Comparison of ENCODE assay signal across 19 cellular contexts in genomic region chr7:51456471-51457060, GRCh38.
DNase-seq lines count a peak whose midpoint lies in the region; TF ChIP-seq lines count a peak whose summit lies in the region.
"Had no signal": no experiment of that assay in that cellular context is flagged by ENCODE, and none has a peak within 500 bp of the region (broad histone marks: within the 10 kb centered on the region; RNA-seq: fewer than 3 reads in every experiment).

No MANE protein-coding gene starts in this region.

- peaks cover 3% of the 10 kb centered on the region for H3K9me3 Mint-ChIP-seq in neural progenitor cell
- H3K9me3 Mint-ChIP-seq: CD4-positive, alpha-beta T cell; T-cell had no signal

- H2AFZ ChIP-seq in neural progenitor cell (replicated peaks), result no peak overlapping the region
- H2AFZ ChIP-seq: PC-9 had no signal

- H3K27ac Mint-ChIP-seq in neural progenitor cell, result no peak overlapping the region
- H3K27ac Mint-ChIP-seq: CD4-positive, alpha-beta T cell; T-cell had no signal

- no peaks in the 10 kb centered on the region for H4K20me1 ChIP-seq in neural progenitor cell (ENCODE audit: low read depth)

- no peaks in the 10 kb centered on the region for H3K27me3 ChIP-seq in neural progenitor cell
- H3K27me3 ChIP-seq: BLaER1 treated with 17β-estradiol and CSF1 and Interleukin-3, amounts not matched to agents 10 nM and 100 nM had no signal

- H3K9me3 ChIP-seq in neural progenitor cell (ENCODE audit: low read depth), result no peaks in the 10 kb centered on the region
- H3K9me3 ChIP-seq: BLaER1 treated with 17β-estradiol and CSF1 and Interleukin-3, amounts not matched to agents 10 nM and 100 nM; SJCRH30 had no signal

- DNase-seq in NCI-H1105 treated with DMSO at 0.1 percent for 48 hours (lab: John Stamatoyannopoulos, UW) (peak; percentile 58), NCI-H1105 (lab: John Stamatoyannopoulos, UW) (no peak), DMS79 treated with DMSO at 0.1 percent for 48 hours (lab: John Stamatoyannopoulos, UW) (peak; percentile 57), NCI-H69 (lab: John Stamatoyannopoulos, UW) (peak; percentile 54), neural progenitor cell (ENCODE audit: low spot score) (no peak), NCI-H1417 treated with DMSO at 0.1 percent for 48 hours (lab: John Stamatoyannopoulos, UW) (no peak), pons (ENCODE audit: low spot score) (no peak)
- DNase-seq: AML-193; CD4-positive, alpha-beta T cell; GF-D8; HCEC 1CT; MV-4-11; NCI-H187 treated with DMSO at 0.1 percent for 48 hours; NCI-H226; PC-9; T-cell had no signal

- no peaks in the 10 kb centered on the region for H3K79me2 ChIP-seq in neural progenitor cell (ENCODE audit: low read depth)

- no peak overlapping the region for H3K9ac ChIP-seq in neural progenitor cell
- H3K9ac ChIP-seq: BLaER1 treated with 17β-estradiol and CSF1 and Interleukin-3, amounts not matched to agents 10 nM and 100 nM had no signal

- no peaks in the 10 kb centered on the region for H3K36me3 ChIP-seq in neural progenitor cell
- H3K36me3 ChIP-seq: BLaER1 treated with 17β-estradiol and CSF1 and Interleukin-3, amounts not matched to agents 10 nM and 100 nM; SJCRH30 had no signal

- peak overlapping the region; percentile 18 for H3K4me2 ChIP-seq in neural progenitor cell
- H3K4me2 ChIP-seq: BLaER1 treated with 17β-estradiol and CSF1 and Interleukin-3, amounts not matched to agents 10 nM and 100 nM; PC-9 had no signal

- H3K4me1 ChIP-seq in neural progenitor cell, result peaks cover 34% of the 10 kb centered on the region
- H3K4me1 ChIP-seq: SJCRH30 had no signal

- H3K4me3 Mint-ChIP-seq in neural progenitor cell, result no peak overlapping the region
- H3K4me3 Mint-ChIP-seq: CD4-positive, alpha-beta T cell; T-cell had no signal

- H3K36me3 Mint-ChIP-seq in neural progenitor cell, result no peaks in the 10 kb centered on the region
- H3K36me3 Mint-ChIP-seq: T-cell had no signal

- TF ChIP-seq CTCF in neural progenitor cell (IDR thresholded peaks at IDR 0.05), result no peak

- peaks cover 2% of the 10 kb centered on the region for H3K27me3 Mint-ChIP-seq in neural progenitor cell (ENCODE audit: insufficient read depth, low read depth)
- H3K27me3 Mint-ChIP-seq: CD4-positive, alpha-beta T cell had no signal

- H3K27ac ChIP-seq in neural progenitor cell, result no peak overlapping the region
- H3K27ac ChIP-seq: BLaER1 treated with 17β-estradiol and CSF1 and Interleukin-3, amounts not matched to agents 10 nM and 100 nM; PC-9; SJCRH30 had no signal

- H3K4me1 Mint-ChIP-seq in neural progenitor cell, result peaks cover 41% of the 10 kb centered on the region
- H3K4me1 Mint-ChIP-seq: T-cell had no signal

- peaks cover 27% of the 10 kb centered on the region for H3F3A ChIP-seq in neural progenitor cell (ENCODE audit: low read depth)

- H3K4me3 ChIP-seq in neural progenitor cell, result no peak overlapping the region
- H3K4me3 ChIP-seq: BLaER1 treated with 17β-estradiol and CSF1 and Interleukin-3, amounts not matched to agents 10 nM and 100 nM; K562; PC-9; SJCRH30 had no signal

Comparison
In these comparisons a context has a peak if more than half of its experiments do, and no peak if none do; other contexts are left out.
1. DNase-seq: peak in NCI-H1105 treated with DMSO at 0.1 percent for 48 hours (single experiment), DMS79 treated with DMSO at 0.1 percent for 48 hours (single experiment) and NCI-H69 (single experiment); none in NCI-H1105 (single experiment), neural progenitor cell (single experiment), NCI-H1417 treated with DMSO at 0.1 percent for 48 hours (single experiment) and pons (single experiment).